In the genomic region with DNA sequence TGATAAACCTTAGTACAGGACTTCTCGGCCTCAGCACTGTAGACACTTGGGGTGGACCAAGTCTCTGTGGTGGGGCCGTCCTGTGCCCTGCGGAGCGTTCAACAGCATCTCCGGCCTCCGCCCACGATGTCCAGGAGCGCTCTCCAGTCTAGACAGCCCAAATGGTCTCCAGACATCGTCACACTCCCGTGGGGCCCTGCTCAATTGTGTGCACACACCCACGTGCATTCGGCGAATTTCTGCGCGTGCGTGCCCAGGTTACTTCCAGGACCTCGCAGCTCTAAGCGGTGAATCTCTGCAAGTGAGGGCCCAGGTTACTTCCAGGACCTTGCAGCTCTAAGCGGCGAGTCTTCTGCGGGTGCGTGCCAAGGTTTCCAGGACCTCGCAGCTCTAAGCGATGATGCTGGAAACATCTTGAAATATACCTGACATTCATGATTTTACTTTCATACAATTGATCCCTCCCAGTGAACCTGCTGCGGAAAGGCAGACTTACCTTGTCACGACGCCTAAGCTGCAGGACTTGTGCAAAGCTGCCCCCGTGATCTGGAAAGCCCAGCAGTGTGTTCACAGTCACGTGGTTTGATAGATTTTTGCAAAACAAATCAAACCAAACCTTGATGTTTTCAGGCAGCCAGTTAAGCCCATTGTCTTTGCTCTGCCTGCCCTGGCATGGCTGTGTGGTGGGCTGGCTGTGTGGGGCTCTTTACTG, we compare ENCODE assay signal across 24 cellular contexts. TPM values are rescaled to one million over a fixed set of nuclear protein-coding genes. Genes with fewer than 3 reads are reported as not detected.
"Had no signal": no experiment of that assay in that cellular context is flagged by ENCODE, and none has a peak within 500 bp of the region (broad histone marks: within the 10 kb centered on the region; RNA-seq: fewer than 3 reads in every experiment).

No MANE protein-coding gene starts in this region.

- H3K9me3 Mint-ChIP-seq: activated CD8-positive, alpha-beta T cell treated with anti-CD3 and anti-CD28 coated beads for 36 hours; activated T-cell treated with anti-CD3 and anti-CD28 coated beads, Interleukin-2, amount 50 U/mL, for 72 hours; effector memory CD8-positive, alpha-beta T cell; stimulated activated naive CD8-positive, alpha-beta T cell treated with anti-CD3 and anti-CD28 coated beads, Interleukin-15, Interleukin-2, amounts not matched to agents 100 ng/mL and 50 ng/mL, for 24 hours had no signal

- H3K4me3 ChIP-seq: heart left ventricle, suprapubic skin, upper lobe of left lung had no signal

- H3K27me3 ChIP-seq: brain microvascular endothelial cell, upper lobe of left lung had no signal

- DNase-seq: activated B cell treated with CpG ODN at 0.5 μM for 24 hours; activated CD4-positive, alpha-beta T cell treated with anti-CD3 and anti-CD28 coated beads for 48 hours; activated CD8-positive, alpha-beta memory T cell treated with anti-CD3 and anti-CD28 coated beads, Interleukin-2, amount 50 U/mL, for 48 hours; activated CD8-positive, alpha-beta T cell treated with anti-CD3 and anti-CD28 coated beads for 36 hours; activated gamma-delta T cell; activated naive CD8-positive, alpha-beta T cell treated with anti-CD3 and anti-CD28 coated beads for 36 hours; activated T-cell treated with anti-CD3 and anti-CD28 coated beads, Interleukin-2, amount 50 U/mL, for 72 hours; amygdala; brain microvascular endothelial cell; cerebellar nuclear complex; dermis blood vessel endothelial cell; effector memory CD8-positive, alpha-beta T cell; immature natural killer cell; midbrain; small intestine; T-helper 2 cell; upper lobe of left lung had no signal

- H3K4me3 Mint-ChIP-seq: activated B cell treated with CpG ODN at 0.5 μM for 24 hours; activated CD8-positive, alpha-beta T cell treated with anti-CD3 and anti-CD28 coated beads for 36 hours; activated naive CD8-positive, alpha-beta T cell treated with anti-CD3 and anti-CD28 coated beads for 36 hours; activated T-cell treated with anti-CD3 and anti-CD28 coated beads, Interleukin-2, amount 50 U/mL, for 72 hours; effector memory CD8-positive, alpha-beta T cell; immature natural killer cell; stimulated activated naive CD8-positive, alpha-beta T cell treated with anti-CD3 and anti-CD28 coated beads, Interleukin-15, Interleukin-2, amounts not matched to agents 100 ng/mL and 50 ng/mL, for 24 hours had no signal

- H3K4me1 ChIP-seq: heart left ventricle, suprapubic skin, upper lobe of left lung had no signal

- H3K9me3 ChIP-seq: heart left ventricle, neutrophil, suprapubic skin, upper lobe of left lung had no signal

- H3K36me3 ChIP-seq: brain microvascular endothelial cell, heart left ventricle, neutrophil, suprapubic skin, upper lobe of left lung had no signal

- ATAC-seq: activated CD8-positive, alpha-beta T cell treated with anti-CD3 and anti-CD28 coated beads for 36 hours; activated T-cell treated with anti-CD3 and anti-CD28 coated beads, Interleukin-2, amount 50 U/mL, for 72 hours; effector memory CD8-positive, alpha-beta T cell; heart left ventricle had no signal

- H3K27ac Mint-ChIP-seq: activated B cell treated with CpG ODN at 0.5 μM for 24 hours; activated CD8-positive, alpha-beta T cell treated with anti-CD3 and anti-CD28 coated beads for 36 hours; activated naive CD8-positive, alpha-beta T cell treated with anti-CD3 and anti-CD28 coated beads for 36 hours; activated T-cell treated with anti-CD3 and anti-CD28 coated beads, Interleukin-2, amount 50 U/mL, for 72 hours; immature natural killer cell; stimulated activated naive CD8-positive, alpha-beta T cell treated with anti-CD3 and anti-CD28 coated beads, Interleukin-15, Interleukin-2, amounts not matched to agents 100 ng/mL and 50 ng/mL, for 24 hours had no signal

- H3K36me3 Mint-ChIP-seq: activated naive CD8-positive, alpha-beta T cell treated with anti-CD3 and anti-CD28 coated beads for 36 hours; immature natural killer cell had no signal

- H3K27ac ChIP-seq: brain microvascular endothelial cell, epithelial cell of prostate, heart left ventricle, neutrophil, suprapubic skin, upper lobe of left lung had no signal

- H3K4me1 Mint-ChIP-seq: activated B cell treated with CpG ODN at 0.5 μM for 24 hours; activated naive CD8-positive, alpha-beta T cell treated with anti-CD3 and anti-CD28 coated beads for 36 hours; immature natural killer cell had no signal

RNA-seq across cellular contexts. Expression of a gene that starts 16.1 kb away (rescaled TPM):
- total RNA-seq: activated B cell treated with CpG ODN at 0.5 μM for 24 hours; activated CD8-positive, alpha-beta T cell treated with anti-CD3 and anti-CD28 coated beads for 36 hours; activated naive CD8-positive, alpha-beta T cell treated with anti-CD3 and anti-CD28 coated beads for 36 hours; activated T-cell treated with anti-CD3 and anti-CD28 coated beads, Interleukin-2, amount 50 U/mL, for 72 hours; dermis blood vessel endothelial cell; fibroblast of lung; lung microvascular endothelial cell; suprapubic skin; upper lobe of left lung had no signal
- polyA plus RNA-seq: fibroblast of lung, heart left ventricle, immature natural killer cell, small intestine had no signal
